Comparison of ENCODE assay signal across 8 cellular contexts in genomic region chr10:44981172-44982113, GRCh38. TPM values are rescaled to one million over a fixed set of nuclear protein-coding genes. Genes with fewer than 3 reads are reported as not detected.
DNase-seq lines count a peak whose midpoint lies in the region; ATAC-seq, FAIRE-seq and TF ChIP-seq lines count a peak whose summit lies in the region.

No MANE protein-coding gene starts in this region.

- H3K4me2 ChIP-seq in astrocyte (ENCODE audit: low read length) = peak overlapping the region; percentile 72
- H3K4me2 ChIP-seq in keratinocyte (ENCODE audit: control insufficient read depth, extremely low read depth, insufficient read depth, low read depth, low read length) = peak overlapping the region; percentile 73

- WGBS in thyroid gland, 2 donors = 67 to 78% methylated on average over 11 of the region's 11 CpGs

- TF ChIP-seq CTCF in astrocyte (IDR thresholded peaks at IDR 0.05; ENCODE audit: insufficient read depth, low read depth, low read length) (no peak), keratinocyte (optimal IDR thresholded peaks at IDR 0.05 in 1 of 3, IDR thresholded peaks at IDR 0.05 in 1 of 3, conservative IDR thresholded peaks at IDR 0.05 in 1 of 3; ENCODE audit: extremely low read depth in 1 of 3, insufficient read depth in 2 of 3, low read length in 3 of 3) (no peak), thyroid gland (IDR thresholded peaks at IDR 0.05) (no peak)

- no peaks in the 10 kb centered on the region for H3K27me3 Mint-ChIP-seq in astrocyte (ENCODE audit: low read depth, unreplicated experiment)
- peaks cover 29% of the 10 kb centered on the region for H3K27me3 Mint-ChIP-seq in activated naive CD4-positive, alpha-beta T cell treated with anti-CD3 and anti-CD28 coated beads, Interleukin-2, amount 10 ng/mL, durations not matched to agents 7 days and 5 days

- peaks cover 4% of the 10 kb centered on the region for H3K9me3 Mint-ChIP-seq in astrocyte (ENCODE audit: unreplicated experiment)
- no peaks in the 10 kb centered on the region for H3K9me3 Mint-ChIP-seq in activated naive CD4-positive, alpha-beta T cell treated with anti-CD3 and anti-CD28 coated beads, Interleukin-2, amount 10 ng/mL, durations not matched to agents 7 days and 5 days

- H3K4me1 ChIP-seq in astrocyte (ENCODE audit: insufficient read depth, low read length) = peaks cover 57% of the 10 kb centered on the region
- peaks cover 45% of the 10 kb centered on the region for H3K4me1 ChIP-seq in keratinocyte (ENCODE audit: control insufficient read depth, extremely low read depth, insufficient read depth, low read length)
- peaks cover 34 to 77% of the 10 kb centered on the region in 2 donors for H3K4me1 ChIP-seq in thyroid gland

- peaks cover 74% of the 10 kb centered on the region for H3K4me1 Mint-ChIP-seq in astrocyte (ENCODE audit: low read depth, unreplicated experiment)
- H3K4me1 Mint-ChIP-seq in activated naive CD4-positive, alpha-beta T cell treated with anti-CD3 and anti-CD28 coated beads, Interleukin-2, amount 10 ng/mL, durations not matched to agents 7 days and 5 days = peaks cover 12% of the 10 kb centered on the region

- intact Hi-C loops in thyroid gland (cut with DNase I) = no loop called here

- CTCF ChIA-PET in activated naive CD4-positive, alpha-beta T cell treated with anti-CD3 and anti-CD28 coated beads, Interleukin-2, amount 10 ng/mL, durations not matched to agents 7 days and 5 days (lab: Charles Lee) = interaction anchor here (0.9 to 2.2 kb wide), 4 partner anchors 13 to 49 kb away, joined by 3 to 10 read pairs (median 6); no protein-coding TSS in a partner anchor

- H3K9me3 ChIP-seq in astrocyte (ENCODE audit: insufficient read depth, low read depth, low read length) = no peaks in the 10 kb centered on the region
- H3K9me3 ChIP-seq in keratinocyte (ENCODE audit: control insufficient read depth, low read depth, low read length) = no peaks in the 10 kb centered on the region
- no peaks in the 10 kb centered on the region for H3K9me3 ChIP-seq in thyroid gland

- no peak for TF ChIP-seq POLR2A in thyroid gland (IDR thresholded peaks at IDR 0.05)

- H3K27ac Mint-ChIP-seq in astrocyte (ENCODE audit: unreplicated experiment) = peak overlapping the region; percentile 99
- no peak overlapping the region for H3K27ac Mint-ChIP-seq in activated naive CD4-positive, alpha-beta T cell treated with anti-CD3 and anti-CD28 coated beads, Interleukin-2, amount 10 ng/mL, durations not matched to agents 7 days and 5 days

- H3K36me3 ChIP-seq in astrocyte (ENCODE audit: insufficient read depth, low read length) = no peaks in the 10 kb centered on the region
- no peaks in the 10 kb centered on the region for H3K36me3 ChIP-seq in keratinocyte (ENCODE audit: control insufficient read depth in 2 of 2, extremely low read depth in 1 of 2, insufficient read depth in 2 of 2, low read length in 2 of 2)
- peaks cover 59 to 61% of the 10 kb centered on the region in 2 donors for H3K36me3 ChIP-seq in thyroid gland

- H3K9ac ChIP-seq in astrocyte (ENCODE audit: low read length) (peak overlapping the region; percentile 61), keratinocyte (ENCODE audit: control insufficient read depth, extremely low read depth, insufficient read depth, low read length) (peak overlapping the region; percentile 65)

- no peaks in the 10 kb centered on the region for H3K27me3 ChIP-seq in astrocyte (ENCODE audit: insufficient read depth, low read length)
- H3K27me3 ChIP-seq in keratinocyte (ENCODE audit: control insufficient read depth, extremely low read depth, insufficient read depth, low read length) = no peaks in the 10 kb centered on the region
- no peaks in the 10 kb centered on the region for H3K27me3 ChIP-seq in thyroid gland

- FAIRE-seq in astrocyte (lab: Jason Lieb, UNC) (peak; percentile 91), keratinocyte (lab: Jason Lieb, UNC) (peak; percentile 96)

- H3K4me3 Mint-ChIP-seq in astrocyte (ENCODE audit: unreplicated experiment) = peak overlapping the region; percentile 40
- H3K4me3 Mint-ChIP-seq in activated naive CD4-positive, alpha-beta T cell treated with anti-CD3 and anti-CD28 coated beads, Interleukin-2, amount 10 ng/mL, durations not matched to agents 7 days and 5 days = no peak overlapping the region

- H3K27ac ChIP-seq in astrocyte (ENCODE audit: low read depth, low read length) (peak overlapping the region; percentile 90), keratinocyte (ENCODE audit: control insufficient read depth, insufficient read depth, low read length) (peak overlapping the region; percentile 85), thyroid gland (peak overlapping the region; percentile 50 to 97 (median 67))

- peaks cover 9% of the 10 kb centered on the region for H3K36me3 Mint-ChIP-seq in astrocyte (ENCODE audit: low read depth, unreplicated experiment)
- H3K36me3 Mint-ChIP-seq in activated naive CD4-positive, alpha-beta T cell treated with anti-CD3 and anti-CD28 coated beads, Interleukin-2, amount 10 ng/mL, durations not matched to agents 7 days and 5 days = no peaks in the 10 kb centered on the region

- no peaks in the 10 kb centered on the region for H4K20me1 ChIP-seq in astrocyte (ENCODE audit: insufficient read depth, low read length)
- no peaks in the 10 kb centered on the region for H4K20me1 ChIP-seq in keratinocyte (ENCODE audit: control insufficient read depth, extremely low read depth, insufficient read depth, low read length)

- H3K4me3 ChIP-seq in astrocyte (ENCODE audit: insufficient read depth, low read depth, low read length) (no peak overlapping the region), keratinocyte (ENCODE audit: control insufficient read depth in 2 of 3, extremely low read depth in 1 of 3, insufficient read depth in 2 of 3, low read depth in 1 of 3, low read length in 3 of 3) (peak overlapping the region in 2 of 3 experiments; percentile 30 to 36), thyroid gland (replicated peaks in 1 of 3) (no peak overlapping the region)

- no peaks in the 10 kb centered on the region for H3K79me2 ChIP-seq in astrocyte (ENCODE audit: insufficient read depth, low read length)
- no peaks in the 10 kb centered on the region for H3K79me2 ChIP-seq in keratinocyte (ENCODE audit: control insufficient read depth, insufficient read depth, low read length)

- dilution Hi-C loops in keratinocyte (cut with MboI; ENCODE audit: extremely low pct_ligation_motif_present, low sequenced_read_pairs) = no loop called here

- no peaks in the 10 kb centered on the region for H3K9me1 ChIP-seq in keratinocyte (ENCODE audit: control insufficient read depth, extremely low read depth, insufficient read depth, low read length)

- ATAC-seq in GM18868 (IDR thresholded peaks at IDR 0.05; ENCODE audit: unreplicated experiment) (peak; percentile 73), HG03460 (IDR thresholded peaks at IDR 0.05; ENCODE audit: unreplicated experiment) (peak; percentile 41)

- peak; percentile 93 for DNase-seq in astrocyte (ENCODE audit: low read depth)
- no peak for DNase-seq in keratinocyte (ENCODE audit: low read depth, low spot score)
- peak in 1 of 2 donors; percentile 7 for DNase-seq in thyroid gland
- DNase-seq in activated CD4-positive, alpha-beta T cell treated with anti-CD3 and anti-CD28 coated beads for 48 hours = no peak
- no peak for DNase-seq in activated naive CD4-positive, alpha-beta T cell treated with anti-CD3 and anti-CD28 coated beads, Interleukin-2, amount 10 ng/mL, durations not matched to agents 7 days and 5 days
- DNase-seq in NCI-H1092 treated with DMSO at 0.1 percent for 48 hours (lab: John Stamatoyannopoulos, UW) = no peak

- peak overlapping the region; percentile 51 for H2AFZ ChIP-seq in astrocyte (ENCODE audit: low read depth, low read length)
- peak overlapping the region; percentile 91 for H2AFZ ChIP-seq in keratinocyte (ENCODE audit: control insufficient read depth, low read length)

RNA-seq across cellular contexts. Expression of gene DEPP1, which starts 2.8 kb away (rescaled TPM):
- total RNA-seq in astrocyte (6.6 and 8.0 TPM in 2 replicates), thyroid gland (100 to 1,000 TPM in 2 of 4 donors, 10 to 100 TPM in 2; 45.1 to 518 (median 182) TPM)
- polyA plus RNA-seq in keratinocyte = 0.90 to 1.2 TPM (median 0.95 TPM) in 3 replicates
- polyA plus RNA-seq in keratinocyte (2011; ENCODE audit: low read depth) = 1.4 TPM
- polyA plus RNA-seq in keratinocyte (2011; cell fraction: cytosol; rRNA removed) = 0.36 and 0.75 TPM in 2 replicates
- 4.1 and 6.0 TPM in 2 replicates for polyA plus RNA-seq in keratinocyte (2011; cell fraction: nucleus; rRNA removed)
- polyA plus RNA-seq in keratinocyte (2012; ENCODE audit: low replicate concordance) = 0.61 and 3.1 TPM in 2 replicates
- polyA minus RNA-seq in keratinocyte = 0.69 to 3.5 TPM (median 0.83 TPM) in 3 replicates
- polyA minus RNA-seq in keratinocyte (2011; cell fraction: cytosol; rRNA and poly(A)+ RNA removed) = not detected
- polyA minus RNA-seq in keratinocyte (2011; cell fraction: nucleus; rRNA and poly(A)+ RNA removed) = 3.0 and 3.3 TPM in 2 replicates

RNA-seq across cellular contexts. Expression of gene ZNF22, which starts 19.3 kb away (rescaled TPM):
- 10.9 and 12.0 TPM in 2 replicates for total RNA-seq in astrocyte
- 4.0 to 9.4 TPM (median 6.8 TPM) in 3 replicates for polyA plus RNA-seq in keratinocyte
- polyA plus RNA-seq in keratinocyte (2011; ENCODE audit: low read depth) = 2.3 TPM
- polyA plus RNA-seq in keratinocyte (2011; cell fraction: cytosol; rRNA removed) = 3.5 and 6.2 TPM in 2 replicates
- polyA plus RNA-seq in keratinocyte (2011; cell fraction: nucleus; rRNA removed) = 3.4 and 4.3 TPM in 2 replicates
- polyA plus RNA-seq in keratinocyte (2012; ENCODE audit: low replicate concordance) = 2.6 and 9.3 TPM in 2 replicates
- polyA minus RNA-seq in keratinocyte = 0.23 to 2.7 TPM (median 1.4 TPM) in 3 replicates
- polyA minus RNA-seq in keratinocyte (2011; cell fraction: cytosol; rRNA and poly(A)+ RNA removed) = 1.9 TPM
- polyA minus RNA-seq in keratinocyte (2011; cell fraction: nucleus; rRNA and poly(A)+ RNA removed) = 1.2 and 2.1 TPM in 2 replicates
- total RNA-seq in thyroid gland = 10 to 100 TPM; 28.5 to 40.3 (median 33.1) TPM

RNA-seq across cellular contexts. Expression of gene RASSF4, which starts 21.8 kb away (rescaled TPM):
- total RNA-seq in astrocyte (69.9 and 83.0 TPM in 2 replicates), thyroid gland (100 to 1,000 TPM; 175 to 226 (median 203) TPM)
- polyA plus RNA-seq in keratinocyte = 0.20 to 0.54 TPM (median 0.23 TPM) in 3 replicates
- polyA plus RNA-seq in keratinocyte (2011; ENCODE audit: low read depth) = 0.11 TPM
- 0.06 and 0.09 TPM in 2 replicates for polyA plus RNA-seq in keratinocyte (2011; cell fraction: cytosol; rRNA removed)
- polyA plus RNA-seq in keratinocyte (2011; cell fraction: nucleus; rRNA removed) = 0.34 and 0.64 TPM in 2 replicates
- polyA plus RNA-seq in keratinocyte (2012; ENCODE audit: low replicate concordance) = 0.14 TPM in 1 of 2 replicates, not detected in the other
- 0.13 to 0.52 TPM (median 0.22 TPM) in 3 replicates for polyA minus RNA-seq in keratinocyte
- not detected for polyA minus RNA-seq in keratinocyte (2011; cell fraction: cytosol; rRNA and poly(A)+ RNA removed)
- 0.54 TPM in 1 of 2 replicates, not detected in the other for polyA minus RNA-seq in keratinocyte (2011; cell fraction: nucleus; rRNA and poly(A)+ RNA removed)

Comparison
In these comparisons a context has a peak if more than half of its experiments do, and no peak if none do; other contexts are left out.
1. H3K4me3 ChIP-seq: peak in keratinocyte (2 of 3); none in astrocyte (single experiment) and thyroid gland (0 of 3).
2. Peak in every context shown above with its lines, with median percentiles within 50 percentile points of each other: H3K27ac ChIP-seq.